ENCODE assay signal across 1 cellular context in genomic region chr20:46823271-46823747, GRCh38.
TF ChIP-seq lines count a peak whose summit lies in the region.

No MANE protein-coding gene starts in this region.

TF ChIP-seq in GM23338, 12 proteins besides CTCF, POLR2A, EP300 and RAD21 (continued from another document):
- TF ChIP-seq REST (IDR thresholded peaks at IDR 0.05; ENCODE audit: unreplicated experiment) (no peak), ZNF114 (CRISPR knock-in tag; IDR thresholded peaks at IDR 0.05) (no peak), EZH2 (IDR thresholded peaks at IDR 0.05; ENCODE audit: low read depth, unreplicated experiment) (no peak), STAT1 (IDR thresholded peaks at IDR 0.05; ENCODE audit: unreplicated experiment) (no peak), ZNF331 (CRISPR knock-in tag; IDR thresholded peaks at IDR 0.05; ENCODE audit: low read depth) (no peak), ETS1 (IDR thresholded peaks at IDR 0.05) (no peak)
